In genomic region chr19:41321204-41321599, GRCh38 we compare ENCODE assay signal across 1 cellular context.
TF ChIP-seq lines count a peak whose summit lies in the region.

No MANE protein-coding gene starts in this region.

TF ChIP-seq in H1, 55 proteins besides CTCF, POLR2A, EP300 and RAD21:
- TF ChIP-seq TCF12 (IDR thresholded peaks at IDR 0.05; ENCODE audit: low read depth, low read length) (no peak), FOSL1 (IDR thresholded peaks at IDR 0.05; ENCODE audit: insufficient read depth, low read depth, low read length) (no peak), SUZ12 (IDR thresholded peaks at IDR 0.05; ENCODE audit: low read length) (no peak), ASH2L (IDR thresholded peaks at IDR 0.05; ENCODE audit: low read length) (no peak), BRCA1 (IDR thresholded peaks at IDR 0.05; ENCODE audit: low read depth, low read length) (no peak), NRF1 (IDR thresholded peaks at IDR 0.05; ENCODE audit: low read depth, low read length) (no peak), SRF (IDR thresholded peaks at IDR 0.05; ENCODE audit: low read depth, low read length) (no peak), EZH2 (IDR thresholded peaks at IDR 0.05; ENCODE audit: low read depth, low read length, severe bottlenecking) (no peak), GABPA (IDR thresholded peaks at IDR 0.05; ENCODE audit: borderline replicate concordance, insufficient read depth, low read length) (no peak), SP4 (IDR thresholded peaks at IDR 0.05; ENCODE audit: low read length) (no peak), E2F6 (IDR thresholded peaks at IDR 0.05) (no peak), RBBP5 (IDR thresholded peaks at IDR 0.05; ENCODE audit: borderline replicate concordance, low read depth, low read length) (no peak), CEBPB (IDR thresholded peaks at IDR 0.05; ENCODE audit: low read depth, low read length) (no peak), BACH1 (IDR thresholded peaks at IDR 0.05; ENCODE audit: low read length) (no peak), SIN3A (conservative IDR thresholded peaks at IDR 0.05 in 1 of 2, IDR thresholded peaks at IDR 0.05 in 1 of 2; ENCODE audit: low read depth in 1 of 2, low read length in 2 of 2) (no peak), RNF2 (IDR thresholded peaks at IDR 0.05; ENCODE audit: borderline replicate concordance, low read depth, low read length, missing control alignments, poor library complexity, severe bottlenecking) (no peak), CTBP2 (IDR thresholded peaks at IDR 0.05; ENCODE audit: borderline replicate concordance, insufficient read depth, insufficient read length, low read length) (no peak), POLR2AphosphoS5 (IDR thresholded peaks at IDR 0.05; ENCODE audit: low read depth, low read length) (no peak), KDM4A (IDR thresholded peaks at IDR 0.05; ENCODE audit: low read depth, low read length, severe bottlenecking) (no peak)
